ENCODE assay signal across 9 cellular contexts in the genomic region with DNA sequence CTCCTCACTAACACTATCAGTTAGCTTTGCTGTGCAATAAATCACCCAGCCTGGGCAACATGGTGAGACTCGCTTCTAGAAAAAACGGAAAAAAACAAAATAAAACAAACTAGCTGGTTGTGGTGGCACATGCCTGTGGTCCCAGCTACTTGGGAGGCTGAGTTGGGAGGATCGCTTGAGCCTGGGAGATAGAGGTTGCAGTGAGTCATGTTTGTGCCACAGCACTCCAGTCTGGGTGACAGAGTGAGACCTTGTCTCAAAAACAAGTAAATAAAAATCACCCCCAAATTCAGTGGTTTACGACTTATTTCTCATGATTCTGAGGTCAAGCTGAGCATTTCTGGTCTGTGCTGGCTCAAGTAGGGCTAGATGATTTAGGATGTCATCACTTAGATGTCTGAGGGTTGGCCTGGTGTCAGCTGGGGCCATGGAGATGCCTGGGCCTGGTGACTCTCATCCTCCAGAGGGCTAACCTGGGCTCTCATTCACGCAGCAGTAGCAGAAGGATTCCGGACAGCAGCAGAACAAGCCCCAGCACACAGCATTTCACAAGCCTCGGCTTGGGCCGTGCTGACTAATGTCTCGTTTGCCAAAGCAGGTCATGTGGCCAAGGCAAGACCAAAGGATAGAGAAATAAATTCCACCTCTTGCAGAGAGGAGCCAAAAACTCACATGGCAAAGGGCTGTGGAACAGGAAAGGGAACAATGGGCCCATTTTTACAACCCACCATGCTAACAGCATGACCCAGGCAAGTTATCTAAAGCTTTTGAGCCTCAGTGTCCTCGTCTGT. TPM values are rescaled to one million over a fixed set of nuclear protein-coding genes. Genes with fewer than 3 reads are reported as not detected.
DNase-seq lines count a peak whose midpoint lies in the region; ATAC-seq and TF ChIP-seq lines count a peak whose summit lies in the region.
"Had no signal": no experiment of that assay in that cellular context is flagged by ENCODE, and none has a peak within 500 bp of the region (broad histone marks: within the 10 kb centered on the region; RNA-seq: fewer than 3 reads in every experiment).

No MANE protein-coding gene starts in this region.

- H3K27ac Mint-ChIP-seq in HFFc6 (no peak overlapping the region), MCF 10A (ENCODE audit: low read depth, unreplicated experiment) (peak overlapping the region; percentile 33)

- peaks cover 2% of the 10 kb centered on the region for H3K27me3 Mint-ChIP-seq in HFFc6 (ENCODE audit: insufficient read depth)
- H3K27me3 Mint-ChIP-seq in MCF 10A (ENCODE audit: insufficient read depth, unreplicated experiment) = no peaks in the 10 kb centered on the region

- H2AFZ ChIP-seq in OCI-LY7 (ENCODE audit: low read length) = no peak overlapping the region

- H3K27ac ChIP-seq in suprapubic skin (peak overlapping the region; percentile 3), OCI-LY7 (ENCODE audit: low read depth, low read length, poor library complexity, severe bottlenecking) (no peak overlapping the region)

- no peak for TF ChIP-seq POLR2A in suprapubic skin (IDR thresholded peaks at IDR 0.05)

- intact Hi-C loops in MCF 10A (cut with micrococcal nuclease) (loop anchor here (1.0 kb wide), 1 partner anchor 275 kb away; no protein-coding TSS in a partner anchor), OCI-LY7 (cut with micrococcal nuclease; ENCODE audit: unreplicated experiment) (no loop called here)

- POLR2A ChIA-PET in MCF 10A (lab: Yijun Ruan, JAX) (interaction anchor here (0.5 to 2.7 kb wide), 28 partner anchors 11 to 977 kb away, joined by 3 to 46 read pairs (median 4); a partner anchor contains a TSS), OCI-LY7 (lab: Charles Lee) (interaction anchor here (0.6 to 0.9 kb wide), 3 partner anchors 8 to 159 kb away, joined by 3 to 8 read pairs (median 4); no protein-coding TSS in a partner anchor)

- H3K4me2 ChIP-seq in OCI-LY7 (ENCODE audit: low read length) = no peak overlapping the region

- WGBS in suprapubic skin = 56% methylated on average over 10 of the region's 10 CpGs

- no peaks in the 10 kb centered on the region for H3K79me2 ChIP-seq in OCI-LY7 (ENCODE audit: insufficient read depth, low read depth, low read length)

- H3K4me3 Mint-ChIP-seq in HFFc6 (no peak overlapping the region), MCF 10A (ENCODE audit: unreplicated experiment) (peak overlapping the region; percentile 10)

- H3K9me3 Mint-ChIP-seq in HFFc6 (no peaks in the 10 kb centered on the region), MCF 10A (ENCODE audit: unreplicated experiment) (no peaks in the 10 kb centered on the region)

- no peaks in the 10 kb centered on the region for H3K36me3 Mint-ChIP-seq in HFFc6 (ENCODE audit: low read depth)
- no peaks in the 10 kb centered on the region for H3K36me3 Mint-ChIP-seq in MCF 10A (ENCODE audit: insufficient read depth, unreplicated experiment)

- H3K4me1 ChIP-seq in suprapubic skin (peaks cover 7% of the 10 kb centered on the region), OCI-LY7 (ENCODE audit: insufficient read depth, low read length, poor library complexity, severe bottlenecking) (peaks cover 19% of the 10 kb centered on the region)

- DNase-seq in HFFc6 (peak; percentile 12), MCF 10A (ENCODE audit: unreplicated experiment) (peak; percentile 94), iPS-NIHi7 (ENCODE audit: extremely low spot score) (peak; percentile 15), suprapubic skin (ENCODE audit: low spot score in 2 of 2) (peak in 1 of 2 donors; percentile 84), NOMO-1 (lab: John Stamatoyannopoulos, UW; ENCODE audit: unreplicated experiment in 2 of 2) (no peak), OCI-LY7 (ENCODE audit: low spot score) (no peak)
- DNase-seq in stimulated activated CD4-positive, alpha-beta T cell treated with anti-CD3 and anti-CD28 coated beads, Interleukin-12 subunit alpha, Interleukin-12 subunit beta, amount 100 ng/mL, for 4 hours = no peak
- DNase-seq: kidney glomerular epithelial cell had no signal

- TF ChIP-seq CTCF in HFFc6 (IDR thresholded peaks at IDR 0.05) (no peak), MCF 10A (IDR thresholded peaks at IDR 0.05; ENCODE audit: unreplicated experiment) (no peak), suprapubic skin (IDR thresholded peaks at IDR 0.05) (no peak), OCI-LY7 (conservative IDR thresholded peaks at IDR 0.05; ENCODE audit: low read length) (no peak)

- H3K36me3 ChIP-seq in suprapubic skin (no peaks in the 10 kb centered on the region), OCI-LY7 (ENCODE audit: insufficient read depth, low read length) (no peaks in the 10 kb centered on the region)

- H3K9me2 ChIP-seq in OCI-LY7 (ENCODE audit: insufficient read depth, low read length) = no peaks in the 10 kb centered on the region

- H3K4me3 ChIP-seq in suprapubic skin = no peak overlapping the region
- no peak overlapping the region for H3K4me3 ChIP-seq in OCI-LY7 (ENCODE audit: low read depth, low read length, poor library complexity, severe bottlenecking)

- no peak for ATAC-seq in HG03280 (IDR thresholded peaks at IDR 0.05; ENCODE audit: unreplicated experiment)

- TF ChIP-seq EP300 in suprapubic skin (IDR thresholded peaks at IDR 0.05) = no peak

- no peaks in the 10 kb centered on the region for H4K20me1 ChIP-seq in OCI-LY7 (ENCODE audit: insufficient read depth, low read length)

- CTCF ChIA-PET in MCF 10A (lab: Yijun Ruan, JAX) (interaction anchor here (0.5 to 2.0 kb wide), 13 partner anchors 15 to 380 kb away, joined by 3 to 13 read pairs (median 3); a partner anchor contains a TSS), OCI-LY7 (lab: Charles Lee; ENCODE audit: unreplicated experiment) (no interaction called here)

- no peaks in the 10 kb centered on the region for H3K9me3 ChIP-seq in suprapubic skin
- no peaks in the 10 kb centered on the region for H3K9me3 ChIP-seq in OCI-LY7 (ENCODE audit: low read length)

- BruUV-seq in MCF 10A (replicated peaks; lab: Mats Ljungman, UMichigan) = no TSS peak
- no TSS peak for BruUV-seq in OCI-LY7 (replicated peaks; lab: Mats Ljungman, UMichigan)

- no peaks in the 10 kb centered on the region for H3K27me3 ChIP-seq in suprapubic skin

- peaks cover 10% of the 10 kb centered on the region for H3K4me1 Mint-ChIP-seq in HFFc6 (ENCODE audit: low read depth)
- H3K4me1 Mint-ChIP-seq in MCF 10A (ENCODE audit: insufficient read depth, unreplicated experiment) = peaks cover 13% of the 10 kb centered on the region

RNA-seq across cellular contexts. Expression of a gene that starts 32.5 kb away (rescaled TPM):
- total RNA-seq in HFFc6 (2021; fragmentation: NEBNext Ultra II Directional; extraction: Animal tissue kit (Norgen Biotek cat#: 25700)) = 10 to 100 TPM; 12.7 to 19.2 (median 17.9) TPM
- total RNA-seq in MCF 10A (2022) (18.0 and 24.0 TPM in 2 replicates), suprapubic skin (10 to 100 TPM; 30.2 to 68.1 (median 32.8) TPM), OCI-LY7 (2022) (75.6 and 80.1 TPM in 2 replicates)
- total RNA-seq in OCI-LY7 (2014; rRNA removed; shearing (Covaris generic)) = 46.6 and 47.8 TPM in 2 replicates

RNA-seq across cellular contexts. Expression of a gene that starts 32.7 kb away (rescaled TPM):
- 10 to 100 TPM; 69.6 to 97.5 (median 81.8) TPM for total RNA-seq in HFFc6 (2021; fragmentation: NEBNext Ultra II Directional; extraction: Animal tissue kit (Norgen Biotek cat#: 25700))
- total RNA-seq in MCF 10A (2022) = 108 and 170 TPM in 2 replicates
- 100 to 1,000 TPM in 1 of 4 donors, 10 to 100 TPM in 3; 49.9 to 114 (median 64.5) TPM for total RNA-seq in suprapubic skin
- total RNA-seq in OCI-LY7 (2014; rRNA removed; shearing (Covaris generic)) = 183 and 204 TPM in 2 replicates
- total RNA-seq in OCI-LY7 (2022) = 263 and 274 TPM in 2 replicates

RNA-seq across cellular contexts. Expression of a gene that starts 56.4 kb away (rescaled TPM):
- total RNA-seq in HFFc6 (2021; fragmentation: NEBNext Ultra II Directional; extraction: Animal tissue kit (Norgen Biotek cat#: 25700)) = not detected
- total RNA-seq in MCF 10A (2022) (2.0 and 2.1 TPM in 2 replicates), suprapubic skin (10 to 100 TPM; 16.9 to 53.8 (median 24.8) TPM), OCI-LY7 (2022) (not detected in 2 replicates)
- not detected in 2 replicates for total RNA-seq in OCI-LY7 (2014; rRNA removed; shearing (Covaris generic))

Comparison
In these comparisons a context has a peak if more than half of its experiments do, and no peak if none do; other contexts are left out.
1. DNase-seq: peak in HFFc6 (single experiment), MCF 10A (single experiment) and iPS-NIHi7 (single experiment); none in stimulated activated CD4-positive, alpha-beta T cell treated with anti-CD3 and anti-CD28 coated beads, Interleukin-12 subunit alpha, Interleukin-12 subunit beta, amount 100 ng/mL, for 4 hours (single experiment), NOMO-1 (0 of 2) and OCI-LY7 (single experiment).